25 cellular contexts compared by ENCODE assay signal in the genomic region with DNA sequence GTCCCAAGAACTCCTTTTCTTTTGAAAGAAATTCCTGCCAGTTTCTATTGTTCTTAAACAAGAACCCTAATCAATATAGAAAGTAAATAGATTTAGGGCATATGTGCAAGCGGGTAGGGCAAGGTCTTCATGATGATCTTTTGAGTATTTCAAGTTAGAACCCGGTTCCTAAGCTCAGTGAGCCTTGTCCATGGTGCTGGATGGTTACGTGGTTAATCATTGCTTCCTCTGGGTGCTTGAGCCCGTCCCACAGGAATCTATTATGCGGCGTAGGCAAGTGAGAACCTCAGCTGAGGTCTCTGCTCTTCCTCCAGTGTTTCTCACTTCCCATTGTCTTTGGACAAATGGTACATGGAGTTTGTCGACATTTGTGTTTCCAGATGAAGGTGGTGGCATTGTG.
A peak's percentile ranks its signal among the peaks of the same experiment; 100 is the strongest.
DNase-seq lines count a peak whose midpoint lies in the region; ATAC-seq, FAIRE-seq and TF ChIP-seq lines count a peak whose summit lies in the region.
"Had no signal": no experiment of that assay in that cellular context is flagged by ENCODE, and none has a peak within 500 bp of the region (broad histone marks: within the 10 kb centered on the region; RNA-seq: fewer than 3 reads in every experiment).

No MANE protein-coding gene starts in this region.

- no peaks in the 10 kb centered on the region for H3K9me3 ChIP-seq in Karpas-422 (ENCODE audit: low read length)
- H3K9me3 ChIP-seq in K562 (replicated peaks; ENCODE audit: control insufficient read depth, insufficient read depth, low read depth, low read length): no peaks in the 10 kb centered on the region
- H3K9me3 ChIP-seq: adrenal gland, left ventricle myocardium inferior, right atrium auricular region had no signal

- TF ChIP-seq CTCF in K562 (IDR thresholded peaks at IDR 0.05 in 2 of 3, conservative IDR thresholded peaks at IDR 0.05 in 1 of 3; ENCODE audit: insufficient read depth in 2 of 3, low read depth in 1 of 3, low read length in 3 of 3) (no peak), foreskin keratinocyte (conservative IDR thresholded peaks at IDR 0.05) (no peak)

- in situ Hi-C loops in K562 (cut with MboI): no loop called here

- intact Hi-C loops in K562 (cut with micrococcal nuclease): no loop called here

- peak; percentile 29 for FAIRE-seq in K562 (lab: Jason Lieb, UNC)
- FAIRE-seq: frontal cortex had no signal

- TF ChIP-seq RAD21 in K562 (CRISPR knock-in tag; conservative IDR thresholded peaks at IDR 0.05 in 1 of 2, IDR thresholded peaks at IDR 0.05 in 1 of 2): no peak

- H3K9ac ChIP-seq in Karpas-422 (ENCODE audit: low read length): no peak overlapping the region
- H3K9ac ChIP-seq in K562 (ENCODE audit: insufficient read depth in 1 of 2, low read depth in 2 of 2, low read length in 2 of 2): no peak overlapping the region

- H3K36me3 ChIP-seq in Karpas-422 (ENCODE audit: insufficient read depth, low read length) (no peaks in the 10 kb centered on the region), K562 (ENCODE audit: control insufficient read depth, insufficient read depth, low read length) (no peaks in the 10 kb centered on the region)
- H3K36me3 ChIP-seq: adrenal gland, cardiac muscle cell, left ventricle myocardium inferior, right atrium auricular region had no signal

- CTCF ChIA-PET in K562 (lab: Yijun Ruan, JAX; ENCODE audit: low intra/inter-chr PET ratio): interaction anchor here (0.7 kb wide), 1 partner anchor 235 kb away, joined by 3 read pairs; no protein-coding TSS in a partner anchor

- no peaks in the 10 kb centered on the region for H4K20me1 ChIP-seq in Karpas-422 (ENCODE audit: insufficient read depth, low read depth, low read length)
- no peaks in the 10 kb centered on the region for H4K20me1 ChIP-seq in K562 (replicated peaks; ENCODE audit: control insufficient read depth, insufficient read depth, low read length)

- H3K79me2 ChIP-seq in Karpas-422 (ENCODE audit: low read length) (no peaks in the 10 kb centered on the region), K562 (ENCODE audit: control insufficient read depth, insufficient read depth, low read length) (no peaks in the 10 kb centered on the region)

- 0% methylated on average over 7 of the region's 7 CpGs for WGBS in K562 (ENCODE audit: insufficient coverage, low coverage, missing lambda C conversion rate)

- no peaks in the 10 kb centered on the region for H3K9me1 ChIP-seq in K562 (ENCODE audit: control insufficient read depth, insufficient read depth, low read length)

- no peaks in the 10 kb centered on the region for H3K27me3 ChIP-seq in Karpas-422 (ENCODE audit: low read length)
- no peaks in the 10 kb centered on the region for H3K27me3 ChIP-seq in K562 (ENCODE audit: control insufficient read depth in 2 of 2, insufficient read depth in 2 of 2, low read length in 2 of 2)
- H3K27me3 ChIP-seq in foreskin keratinocyte: no peaks in the 10 kb centered on the region
- H3K27me3 ChIP-seq: adrenal gland, right atrium auricular region had no signal

- DNase-seq in ELF-1 (ENCODE audit: low read depth, low spot score) (peak; percentile 60), Karpas-422 (peak; percentile 48), K562 (ENCODE audit: extremely low read depth in 1 of 4, low spot score in 3 of 4) (peak; percentile 13 to 31 (median 16)), mucosa of gallbladder (ENCODE audit: low spot score) (peak; percentile 36), SHP77 (lab: John Stamatoyannopoulos, UW) (no peak), foreskin keratinocyte (no peak)
- DNase-seq: activated CD4-positive, alpha-beta T cell treated with anti-CD3 and anti-CD28 coated beads, Interleukin-2, amount 50 U/mL, for 1 hour; activated CD8-positive, alpha-beta memory T cell treated with anti-CD3 and anti-CD28 coated beads, Interleukin-2, amount 50 U/mL, for 48 hours; activated effector memory CD4-positive, alpha-beta T cell treated with anti-CD3 and anti-CD28 coated beads, Interleukin-2, amount 50 U/mL, for 16 hours; adrenal gland; CD4-positive, CD25-positive, alpha-beta regulatory T cell; dorsolateral prefrontal cortex; erythroblast; left ventricle myocardium inferior; NCI-H1048; NCI-H2029 treated with DMSO at 0.1 percent for 48 hours; NCI-H510A; nucleus accumbens; T-cell had no signal

- no peak overlapping the region for H3K27ac ChIP-seq in Karpas-422 (ENCODE audit: low read length)
- no peak overlapping the region for H3K27ac ChIP-seq in K562 (ENCODE audit: extremely low read depth, low read depth, low read length)
- no peak overlapping the region for H3K27ac ChIP-seq in foreskin keratinocyte
- H3K27ac ChIP-seq: adrenal gland, cardiac muscle cell, dorsolateral prefrontal cortex, left ventricle myocardium inferior, right atrium auricular region had no signal

- TF ChIP-seq EP300 in K562 (IDR thresholded peaks at IDR 0.05; ENCODE audit: low read length): no peak

- no peaks in the 10 kb centered on the region for H3K9me2 ChIP-seq in Karpas-422 (replicated peaks; ENCODE audit: insufficient read depth, low read length)

- TF ChIP-seq POLR2A in K562 (conservative IDR thresholded peaks at IDR 0.05): no peak

- H3K4me3 ChIP-seq in Karpas-422 (ENCODE audit: low read length) (no peak overlapping the region), K562 (no peak overlapping the region)
- H3K4me3 ChIP-seq: adrenal gland, cardiac muscle cell, dorsolateral prefrontal cortex, left ventricle myocardium inferior, right atrium auricular region had no signal

- H3K4me1 ChIP-seq in Karpas-422 (ENCODE audit: low read length) (no peaks in the 10 kb centered on the region), K562 (replicated peaks in 1 of 2; ENCODE audit: control insufficient read depth in 2 of 2, insufficient read depth in 2 of 2, low read length in 2 of 2) (no peaks in the 10 kb centered on the region), foreskin keratinocyte (no peaks in the 10 kb centered on the region)
- H3K4me1 ChIP-seq: adrenal gland, left ventricle myocardium inferior, right atrium auricular region had no signal

- H3K4me2 ChIP-seq in Karpas-422 (ENCODE audit: low read depth, low read length, poor library complexity, severe bottlenecking) (no peak overlapping the region), K562 (ENCODE audit: insufficient read depth, low read length) (no peak overlapping the region)

- POLR2A ChIA-PET in K562 (lab: Yijun Ruan, JAX): interaction anchor here (0.6 to 1.5 kb wide), 2 partner anchors 13 to 1051 kb away, joined by 3 to 4 read pairs; no protein-coding TSS in a partner anchor

- no peak for ATAC-seq in K562
- no peak for ATAC-seq in HG03159 (IDR thresholded peaks at IDR 0.05; ENCODE audit: unreplicated experiment)
- no peak for ATAC-seq in HG03280 (IDR thresholded peaks at IDR 0.05; ENCODE audit: unreplicated experiment)
- no peak for ATAC-seq in foreskin keratinocyte
- ATAC-seq: Right ventricle myocardium inferior, T-cell had no signal

- no TSS peak for BruUV-seq in K562 (replicated peaks; lab: Mats Ljungman, UMichigan)

- H2AFZ ChIP-seq in Karpas-422 (ENCODE audit: low read length) (no peak overlapping the region), K562 (ENCODE audit: low read depth, low read length) (no peak overlapping the region)

TF ChIP-seq in K562, 482 proteins besides CTCF, POLR2A, EP300 and RAD21:
- TF ChIP-seq ATF4 (CRISPR knock-in tag; IDR thresholded peaks at IDR 0.05): no peak
- TF ChIP-seq REST (CRISPR knock-in tag; IDR thresholded peaks at IDR 0.05; ENCODE audit: low read depth): peak; percentile 83; the same call in 1 of the 2 replicates
- TF ChIP-seq FOXJ2 (tag; IDR thresholded peaks at IDR 0.05): no peak
- TF ChIP-seq ZNF3 (CRISPR knock-in tag; IDR thresholded peaks at IDR 0.05): no peak
- TF ChIP-seq MIER1 (IDR thresholded peaks at IDR 0.05; ENCODE audit: low read depth): peak; percentile 83
- TF ChIP-seq POLR2G (IDR thresholded peaks at IDR 0.05; ENCODE audit: low read depth, low read length): no peak
- no peak for TF ChIP-seq ESRRA (IDR thresholded peaks at IDR 0.05; ENCODE audit: borderline replicate concordance, low read depth)
- peak; percentile 93 for TF ChIP-seq EHMT2 (IDR thresholded peaks at IDR 0.05)
- no peak for TF ChIP-seq FOXJ3 (CRISPR knock-in tag; IDR thresholded peaks at IDR 0.05)

Comparison
In these comparisons a context has a peak if more than half of its experiments do, and no peak if none do; other contexts are left out.
1. DNase-seq: peak in ELF-1 (single experiment), Karpas-422 (single experiment), K562 (4 of 4) and mucosa of gallbladder (single experiment); none in SHP77 (0 of 2) and foreskin keratinocyte (0 of 2).